ENCODE assay signal across 1 cellular context in genomic region chr17:949623-950338, GRCh38.
TF ChIP-seq lines count a peak whose summit lies in the region.

No MANE protein-coding gene starts in this region.

TF ChIP-seq in SK-N-SH, 30 proteins besides CTCF, POLR2A, EP300 and RAD21:
- TF ChIP-seq SIN3A (IDR thresholded peaks at IDR 0.05; ENCODE audit: borderline replicate concordance, low read depth, low read length) (no peak), FOXM1 (IDR thresholded peaks at IDR 0.05; ENCODE audit: low read depth) (no peak), CHD2 (IDR thresholded peaks at IDR 0.05; ENCODE audit: low read length, partially characterized antibody) (no peak), EZH2phosphoT487 (IDR thresholded peaks at IDR 0.05; ENCODE audit: borderline replicate concordance, low read depth) (no peak), YY1 (IDR thresholded peaks at IDR 0.05; ENCODE audit: low read depth) (no peak), TEAD4 (IDR thresholded peaks at IDR 0.05; ENCODE audit: borderline replicate concordance, insufficient read depth) (no peak), TAF1 (IDR thresholded peaks at IDR 0.05; ENCODE audit: borderline replicate concordance, low read depth, low read length) (no peak), POLR2AphosphoS5 (IDR thresholded peaks at IDR 0.05; ENCODE audit: low read depth, low read length) (no peak), REST (IDR thresholded peaks at IDR 0.05; ENCODE audit: low read depth, low read length) (no peak), PBX3 (IDR thresholded peaks at IDR 0.05) (no peak), IRF3 (IDR thresholded peaks at IDR 0.05; ENCODE audit: low read depth, low read length) (no peak), FOXJ3 (CRISPR knock-in tag; IDR thresholded peaks at IDR 0.05) (no peak), NFIC (IDR thresholded peaks at IDR 0.05; ENCODE audit: borderline replicate concordance) (no peak), RCOR1 (IDR thresholded peaks at IDR 0.05; ENCODE audit: low read length) (no peak), ZBTB33 (IDR thresholded peaks at IDR 0.05; ENCODE audit: borderline replicate concordance, low read depth) (no peak), MAX (IDR thresholded peaks at IDR 0.05; ENCODE audit: low read depth) (no peak), GABPA (IDR thresholded peaks at IDR 0.05; ENCODE audit: low read depth) (no peak), NRF1 (IDR thresholded peaks at IDR 0.05; ENCODE audit: low read depth, low read length) (no peak), RFX5 (IDR thresholded peaks at IDR 0.05; ENCODE audit: low read length) (no peak), RXRA (IDR thresholded peaks at IDR 0.05; ENCODE audit: borderline replicate concordance, low read depth) (no peak)
